26 cellular contexts compared by ENCODE assay signal in genomic region chr17:67177732-67178131, GRCh38.
DNase-seq lines count a peak whose midpoint lies in the region; ATAC-seq, FAIRE-seq and TF ChIP-seq lines count a peak whose summit lies in the region.
"Had no signal": no experiment of that assay in that cellular context is flagged by ENCODE, and none has a peak within 500 bp of the region (broad histone marks: within the 10 kb centered on the region; RNA-seq: fewer than 3 reads in every experiment).

No MANE protein-coding gene starts in this region.

- TF ChIP-seq EP300 in A549 (IDR thresholded peaks at IDR 0.05): no peak
- TF ChIP-seq EP300 in HepG2 (IDR thresholded peaks at IDR 0.05; ENCODE audit: low read depth in 2 of 2, low read length in 2 of 2): no peak
- no peak for TF ChIP-seq EP300 in HepG2 (CRISPR knock-in tag; IDR thresholded peaks at IDR 0.05; ENCODE audit: borderline replicate concordance)

- H4K8ac ChIP-seq in IMR-90 (ENCODE audit: low read depth in 2 of 2, low read length in 2 of 2): no peak overlapping the region

- H3K14ac ChIP-seq in IMR-90 (replicated peaks; ENCODE audit: low read depth, low read length): no peak overlapping the region

- H3K9me3 Mint-ChIP-seq in WTC11: no peaks in the 10 kb centered on the region
- H3K9me3 Mint-ChIP-seq: CD14-positive monocyte; CD4-positive, alpha-beta memory T cell; CD8-positive, alpha-beta memory T cell had no signal

- H2AFZ ChIP-seq in IMR-90 (replicated peaks; ENCODE audit: low read length, poor library complexity) (no peak overlapping the region), HepG2 (ENCODE audit: low read length) (no peak overlapping the region)

- H2BK20ac ChIP-seq in IMR-90 (ENCODE audit: low read depth, low read length): no peak overlapping the region

- no peaks in the 10 kb centered on the region for H3K4me1 Mint-ChIP-seq in WTC11

- no peak overlapping the region for H4K91ac ChIP-seq in IMR-90 (ENCODE audit: insufficient read depth, low read depth, low read length)

- ATAC-seq in A549 (no peak), IMR-90 (ENCODE audit: low read depth) (no peak), HepG2 (no peak), pancreas (no peak), HG03378 (IDR thresholded peaks at IDR 0.05; ENCODE audit: unreplicated experiment) (no peak), WTC11 (no peak)

- H4K20me1 ChIP-seq in IMR-90 (ENCODE audit: insufficient read depth, low read length): no peaks in the 10 kb centered on the region; the same call in 1 of the 2 replicates
- H4K20me1 ChIP-seq in HepG2 (ENCODE audit: insufficient read depth, low read length): no peaks in the 10 kb centered on the region; the same call in 1 of the 2 replicates
- H4K20me1 ChIP-seq: BLaER1 had no signal

- H2AK9ac ChIP-seq in IMR-90 (replicated peaks; ENCODE audit: low read depth, low read length, poor library complexity): no peak overlapping the region

- peaks cover 11 to 30% of the 10 kb centered on the region in 2 experiments; a peak in 3 of 4 replicates for H3K79me1 ChIP-seq in IMR-90 (ENCODE audit: low read depth in 1 of 2, low read length in 2 of 2)

- TF ChIP-seq RAD21 in A549 (conservative IDR thresholded peaks at IDR 0.05 in 1 of 2, IDR thresholded peaks at IDR 0.05 in 1 of 2): no peak
- TF ChIP-seq RAD21 in IMR-90 (IDR thresholded peaks at IDR 0.05; ENCODE audit: low read length): no peak
- no peak for TF ChIP-seq RAD21 in HepG2 (CRISPR knock-in tag; IDR thresholded peaks at IDR 0.05)

- intact Hi-C loops in IMR-90 (cut with micrococcal nuclease): no loop called here
- intact Hi-C loops in HepG2 (cut with micrococcal nuclease; ENCODE audit: unreplicated experiment): no loop called here
- intact Hi-C loops in pancreas (cut with DNase I): no loop called here

- no peaks in the 10 kb centered on the region for H3K27me3 ChIP-seq in IMR-90 (ENCODE audit: control insufficient read depth, insufficient read depth, low read length)
- H3K27me3 ChIP-seq in HepG2 (ENCODE audit: control insufficient read depth in 1 of 2, insufficient read depth in 2 of 2, low read length in 2 of 2): no peaks in the 10 kb centered on the region
- H3K27me3 ChIP-seq in pancreas: no peaks in the 10 kb centered on the region
- H3K27me3 ChIP-seq: BE2C, BLaER1 had no signal

- POLR2A ChIA-PET in A549 (lab: Yijun Ruan, JAX): interaction anchor here (0.6 kb wide), 1 partner anchor 522 kb away, joined by 5 read pairs; no protein-coding TSS in a partner anchor
- POLR2A ChIA-PET in IMR-90 (lab: Charles Lee; ENCODE audit: unreplicated experiment): no interaction called here
- POLR2A ChIA-PET in HepG2 (lab: Yijun Ruan, JAX): no interaction called here
- POLR2A ChIA-PET in WTC11 (lab: Charles Lee): interaction anchor here (0.6 kb wide), 1 partner anchor 38 kb away, joined by 3 read pairs; no protein-coding TSS in a partner anchor

- H3K56ac ChIP-seq in IMR-90 (ENCODE audit: extremely low read depth, insufficient read depth, low read length): no peak overlapping the region

- no peak overlapping the region for H2BK15ac ChIP-seq in IMR-90 (ENCODE audit: low read depth, low read length)

- no peak for DNase-seq in A549 (ENCODE audit: low read depth in 1 of 2, low spot score in 1 of 2)
- no peak for DNase-seq in IMR-90
- no peak for DNase-seq in HepG2 (ENCODE audit: low spot score)
- DNase-seq in pancreas: no peak
- no peak for DNase-seq in activated T-cell treated with anti-CD3 and anti-CD28 coated beads, Interleukin-2, amount 50 U/mL, for 1 hour
- no peak for DNase-seq in WTC11 (ENCODE audit: low spot score)
- DNase-seq: ACHN; BE2C; C1 segment of cervical spinal cord; CD4-positive, alpha-beta memory T cell; CD4-positive, CD25-positive, alpha-beta regulatory T cell; CD8-positive, alpha-beta memory T cell; COR-L47; DMS 273 treated with DMSO at 0.1 percent for 48 hours; DMS153; DMS53; DMS79; DND-41; EL; GF-D8 had no signal

- no peak overlapping the region for H3K18ac ChIP-seq in IMR-90 (ENCODE audit: low read depth, low read length)

- dilution Hi-C loops in IMR-90 (cut with HindIII; ENCODE audit: low sequenced_read_pairs, unreplicated experiment): no loop called here

- no peak for FAIRE-seq in A549 (lab: Jason Lieb, UNC)
- no peak for FAIRE-seq in HepG2 (lab: Jason Lieb, UNC)
- peak; percentile 23 for FAIRE-seq in pancreas (lab: Jason Lieb, UNC)
- FAIRE-seq: GM12891, GM19239 had no signal

- no peak overlapping the region for H3K4me3 Mint-ChIP-seq in WTC11
- H3K4me3 Mint-ChIP-seq: CD14-positive monocyte; CD4-positive, alpha-beta memory T cell; CD4-positive, CD25-positive, alpha-beta regulatory T cell; CD8-positive, alpha-beta memory T cell had no signal

- no peak for TF ChIP-seq CTCF in A549 (IDR thresholded peaks at IDR 0.05)
- TF ChIP-seq CTCF in IMR-90 (conservative IDR thresholded peaks at IDR 0.05; ENCODE audit: low read depth, low read length): no peak
- no peak for TF ChIP-seq CTCF in HepG2 (CRISPR knock-in tag; IDR thresholded peaks at IDR 0.05)
- no peak for TF ChIP-seq CTCF in pancreas (IDR thresholded peaks at IDR 0.05)
- no peak for TF ChIP-seq CTCF in WTC11 (IDR thresholded peaks at IDR 0.05)

- H3K4me1 ChIP-seq in A549 (no peaks in the 10 kb centered on the region), IMR-90 (ENCODE audit: control insufficient read depth, insufficient read depth, low read length) (no peaks in the 10 kb centered on the region), HepG2 (ENCODE audit: insufficient read depth, low read length) (no peaks in the 10 kb centered on the region), pancreas (peaks cover 0 to 14% (median 4%) of the 10 kb centered on the region in 3 donors)
- H3K4me1 ChIP-seq: BE2C, BLaER1 had no signal

- no peak overlapping the region for H2AK5ac ChIP-seq in IMR-90 (ENCODE audit: low read depth, low read length)

- in situ Hi-C loops in IMR-90 (cut with MboI; ENCODE audit: low sequenced_read_pairs) (no loop called here), HepG2 (cut with HindIII; ENCODE audit: extremely low pct_ligation_motif_present, low pct_unique_long_range_greater_than_20kb) (no loop called here)

- no peak overlapping the region for H3K27ac Mint-ChIP-seq in WTC11
- H3K27ac Mint-ChIP-seq: CD4-positive, CD25-positive, alpha-beta regulatory T cell had no signal

- no peak overlapping the region for H3K4ac ChIP-seq in IMR-90 (ENCODE audit: low read depth, low read length)

- H3K4me3 ChIP-seq in A549: no peak overlapping the region
- H3K4me3 ChIP-seq in IMR-90 (ENCODE audit: insufficient read depth, low read depth, low read length): no peak overlapping the region
- H3K4me3 ChIP-seq in HepG2 (replicated peaks in 1 of 3; ENCODE audit: insufficient read depth in 1 of 3, low read depth in 2 of 3, low read length in 3 of 3): no peak overlapping the region
- H3K4me3 ChIP-seq in pancreas: no peak overlapping the region
- H3K4me3 ChIP-seq: BLaER1 had no signal

- no TSS peak for BruUV-seq in IMR-90 (replicated peaks; lab: Mats Ljungman, UMichigan)
- BruUV-seq in HepG2 (replicated peaks; lab: Mats Ljungman, UMichigan): no TSS peak

- no peaks in the 10 kb centered on the region for H3K9me3 ChIP-seq in A549
- H3K9me3 ChIP-seq in IMR-90 (ENCODE audit: control insufficient read depth, insufficient read depth, low read length): no peaks in the 10 kb centered on the region
- no peaks in the 10 kb centered on the region for H3K9me3 ChIP-seq in HepG2 (ENCODE audit: low read length)
- H3K9me3 ChIP-seq in pancreas: no peaks in the 10 kb centered on the region
- H3K9me3 ChIP-seq: BE2C, BLaER1 had no signal

- H3K27me3 Mint-ChIP-seq in WTC11 (ENCODE audit: low read depth): no peaks in the 10 kb centered on the region
- H3K27me3 Mint-ChIP-seq: CD4-positive, alpha-beta memory T cell; CD4-positive, CD25-positive, alpha-beta regulatory T cell; CD8-positive, alpha-beta memory T cell had no signal

- no peaks in the 10 kb centered on the region for H3K79me2 ChIP-seq in HepG2 (ENCODE audit: insufficient read depth, low read length)

- no peak overlapping the region for H3K9ac ChIP-seq in IMR-90 (ENCODE audit: low read depth, low read length)
- H3K9ac ChIP-seq in HepG2 (ENCODE audit: insufficient read depth, low read depth, low read length): no peak overlapping the region
- H3K9ac ChIP-seq: BLaER1 had no signal

- H3K36me3 Mint-ChIP-seq in WTC11: peaks cover 11% of the 10 kb centered on the region

- H3K27ac ChIP-seq in A549: no peak overlapping the region
- no peak overlapping the region for H3K27ac ChIP-seq in IMR-90 (ENCODE audit: insufficient read depth, low read length)
- H3K27ac ChIP-seq in HepG2 (ENCODE audit: extremely low read length, insufficient read depth, low read length): no peak overlapping the region
- H3K27ac ChIP-seq in pancreas: no peak overlapping the region
- H3K27ac ChIP-seq: 22Rv1, BLaER1 had no signal

- H2BK120ac ChIP-seq in IMR-90 (ENCODE audit: low read depth, low read length): no peak overlapping the region

- no peak overlapping the region for H2BK5ac ChIP-seq in IMR-90 (ENCODE audit: low read depth, low read length, poor library complexity, severe bottlenecking)

- H4K5ac ChIP-seq in IMR-90 (ENCODE audit: low read depth, low read length): no peak overlapping the region

- H3K9me1 ChIP-seq in IMR-90 (ENCODE audit: insufficient read depth, low read length): peaks cover 8% of the 10 kb centered on the region

- TF ChIP-seq POLR2A in A549 (IDR thresholded peaks at IDR 0.05; ENCODE audit: low read length): no peak
- no peak for TF ChIP-seq POLR2A in IMR-90 (IDR thresholded peaks at IDR 0.05; ENCODE audit: low read depth, low read length)
- TF ChIP-seq POLR2A in HepG2 (IDR thresholded peaks at IDR 0.05; ENCODE audit: insufficient read depth in 1 of 2, low read depth in 2 of 2, low read length in 2 of 2): no peak

- H3K36me3 ChIP-seq in IMR-90 (ENCODE audit: control insufficient read depth, insufficient read depth, low read length): peaks cover 12% of the 10 kb centered on the region
- peaks cover 15 to 49% of the 10 kb centered on the region in 2 experiments for H3K36me3 ChIP-seq in HepG2 (replicated peaks in 1 of 2; ENCODE audit: control insufficient read depth in 1 of 2, insufficient read depth in 2 of 2, low read length in 2 of 2)
- H3K36me3 ChIP-seq in pancreas: peaks cover 0 to 7% (median 0%) of the 10 kb centered on the region in 3 donors

- CTCF ChIA-PET in A549 (lab: Yijun Ruan, JAX): interaction anchor here (0.9 to 3.0 kb wide), 4 partner anchors 9 to 44 kb away, joined by 3 to 7 read pairs (median 6); no protein-coding TSS in a partner anchor
- CTCF ChIA-PET in IMR-90 (lab: Yijun Ruan, JAX): no interaction called here
- CTCF ChIA-PET in HepG2 (lab: Yijun Ruan, JAX; ENCODE audit: low intra/inter-chr PET ratio, low total read pairs): no interaction called here
- CTCF ChIA-PET in WTC11 (lab: Charles Lee): interaction anchor here (1.6 kb wide), 1 partner anchor 23 kb away, joined by 8 read pairs; no protein-coding TSS in a partner anchor

- H3K23ac ChIP-seq in IMR-90 (ENCODE audit: low read depth, low read length): no peak overlapping the region

- H3K4me2 ChIP-seq in A549 (no peak overlapping the region), IMR-90 (ENCODE audit: low read depth, low read length) (no peak overlapping the region), HepG2 (ENCODE audit: low read depth, low read length) (no peak overlapping the region)
- H3K4me2 ChIP-seq: BLaER1 had no signal

TF ChIP-seq in A549, 52 proteins besides CTCF, POLR2A, EP300 and RAD21 (continues in another document):
- TF ChIP-seq RFX5 (IDR thresholded peaks at IDR 0.05): no peak

TF ChIP-seq in HepG2, 621 proteins besides CTCF, POLR2A, EP300 and RAD21 (continues in another document):
- peak; percentile 77 for TF ChIP-seq MAFF (IDR thresholded peaks at IDR 0.05; ENCODE audit: low read depth, low read length)

Comparison
In these comparisons a context has a peak if more than half of its experiments do, and no peak if none do; other contexts are left out.
1. CTCF ChIA-PET loops: an anchor here in A549 (0.9 to 3.0 kb wide) and WTC11 (1.6 kb wide); none called in IMR-90 and HepG2.
2. POLR2A ChIA-PET loops: an anchor here in A549 (0.6 kb wide) and WTC11 (0.6 kb wide); none called in IMR-90 and HepG2.